In genomic region chr10:12195603-12196506, GRCh38 we compare ENCODE assay signal across 8 cellular contexts. TPM values are rescaled to one million over a fixed set of nuclear protein-coding genes. Genes with fewer than 3 reads are reported as not detected.
DNase-seq lines count a peak whose midpoint lies in the region; ATAC-seq, FAIRE-seq and TF ChIP-seq lines count a peak whose summit lies in the region.

CDC123 (plus strand) TSS chr10:12196188; CDS start chr10:12196246, 58 bp downstream.
NUDT5 (minus strand) TSS chr10:12195891; CDS start chr10:12186291, 9,600 bp downstream.

- H3K27me3 ChIP-seq in right cardiac atrium (ENCODE audit: control insufficient read depth, insufficient read depth) = no peaks in the 10 kb centered on the region

- H3K27ac ChIP-seq in right cardiac atrium (ENCODE audit: low read length) = peak within 1 kb of the TSS; percentile 90

- WGBS in right cardiac atrium = under 1% methylated on average over 62 of the region's 62 CpGs

- intact Hi-C loops in T-helper 2 cell treated with Interferon-gamma antibody and Interleukin-4, amounts not matched to agents 100 ng/mL and 5 ng/mL, for 36 hours (cut with micrococcal nuclease) = loop anchor here (1.0 to 10.0 kb wide), 7 partner anchors 15 to 906 kb away; partner anchors contain the start of genes CAMK1D, DHTKD1, OPTN and SEC61A2
- intact Hi-C loops in right cardiac atrium (cut with DNase I) = no loop called here

- DNase-seq in NCI-H187 (lab: John Stamatoyannopoulos, UW) (peak; percentile 57 to 66), anterior cingulate cortex (lab: John Stamatoyannopoulos, UW) (peak; percentile 52 to 98 (median 90)), right cardiac atrium (peak; percentile 86 to 94 (median 93)), pulmonary artery endothelial cell (ENCODE audit: low read depth, low spot score) (peak; percentile 50), urothelium cell line (ENCODE audit: low spot score) (peak; percentile 93)

- peak within 1 kb of the TSS; percentile 71 for H3K4me3 ChIP-seq in right cardiac atrium (ENCODE audit: low read length)

- ATAC-seq in GM18505 (IDR thresholded peaks at IDR 0.05; ENCODE audit: unreplicated experiment) (peak; percentile 86), HG02943 (IDR thresholded peaks at IDR 0.05; ENCODE audit: low read depth, unreplicated experiment) (peak; percentile 90), right cardiac atrium (peak; percentile 98)

- TF ChIP-seq POLR2A in GM18505 (IDR thresholded peaks at IDR 0.05; ENCODE audit: borderline replicate concordance, extremely low read depth, insufficient read depth, insufficient read length) = peak; percentile 74

- FAIRE-seq in urothelium cell line (lab: Jason Lieb, UNC) = peak; percentile 17

- no peaks in the 10 kb centered on the region for H3K9me3 ChIP-seq in right cardiac atrium (ENCODE audit: control insufficient read depth, low read length)

- no peaks in the 10 kb centered on the region for H3K4me1 ChIP-seq in right cardiac atrium (ENCODE audit: control insufficient read depth, insufficient read depth, low read length)

RNA-seq across cellular contexts. Expression of gene CDC123, which starts in this region (rescaled TPM):
- total RNA-seq in T-helper 2 cell treated with Interferon-gamma antibody and Interleukin-4, amounts not matched to agents 100 ng/mL and 5 ng/mL, for 36 hours = 102 and 104 TPM in 2 replicates
- total RNA-seq in right cardiac atrium = 10 to 100 TPM; 46.6 to 70.4 (median 63.1) TPM
- 46.0 TPM for polyA plus RNA-seq in right cardiac atrium
- total RNA-seq in pulmonary artery endothelial cell = 208 and 235 TPM in 2 replicates

RNA-seq across cellular contexts. Expression of gene NUDT5, which starts in this region (rescaled TPM):
- total RNA-seq in T-helper 2 cell treated with Interferon-gamma antibody and Interleukin-4, amounts not matched to agents 100 ng/mL and 5 ng/mL, for 36 hours = 91.5 and 97.9 TPM in 2 replicates
- total RNA-seq in right cardiac atrium (10 to 100 TPM in 3 of 4 donors, 1 to 10 TPM in 1; 9.4 to 13.8 (median 13.0) TPM), pulmonary artery endothelial cell (58.8 and 86.5 TPM in 2 replicates)
- polyA plus RNA-seq in right cardiac atrium = 12.4 TPM

Comparison
In these comparisons a context has a peak if more than half of its experiments do, and no peak if none do; other contexts are left out.
1. Peak in every context shown above with its lines: DNase-seq, ATAC-seq, H3K4me3 ChIP-seq and H3K27ac ChIP-seq.